In genomic region chr11:81026008-81026407, GRCh38 we compare ENCODE assay signal across 28 cellular contexts.
"Had no signal": no experiment of that assay in that cellular context is flagged by ENCODE, and none has a peak within 500 bp of the region (broad histone marks: within the 10 kb centered on the region; RNA-seq: fewer than 3 reads in every experiment).

No MANE protein-coding gene starts in this region.

- H3K4me1 ChIP-seq: neural progenitor cell, parathyroid adenoma, psoas muscle, right lobe of liver, sigmoid colon, stomach, thyroid gland, tibial nerve, upper lobe of left lung, vagina had no signal

- ATAC-seq: natural killer cell treated with Interleukin-12 subunit alpha and Interleukin-12 subunit beta and Interleukin-15 and Interleukin-18, amount 100 ng/mL, for 72 hours; psoas muscle; right cardiac atrium; right lobe of liver; stimulated activated effector memory CD8-positive, alpha-beta T cell treated with anti-CD3 and anti-CD28 coated beads, Interleukin-12 subunit alpha, Interleukin-12 subunit beta, amount 100 ng/mL, for 72 hours; stimulated activated naive B cell treated with anti-CD40 and anti-IgM and Interleukin-4, amounts not matched to agents 10 μg/mL and 1 μg/mL and 100 μg/mL, for 72 hours had no signal

- H3K9ac ChIP-seq: neural progenitor cell, parathyroid adenoma had no signal

- H2AFZ ChIP-seq: neural progenitor cell, parathyroid adenoma had no signal

- H3K27me3 Mint-ChIP-seq: natural killer cell treated with Interleukin-12 subunit alpha and Interleukin-12 subunit beta and Interleukin-15 and Interleukin-18, amount 100 ng/mL, for 72 hours; progenitor cell of endocrine pancreas; stimulated activated naive B cell treated with anti-CD40 and anti-IgM and Interleukin-4, amounts not matched to agents 10 μg/mL and 1 μg/mL and 100 μg/mL, for 72 hours; stimulated activated naive CD8-positive, alpha-beta T cell treated with anti-CD3 and anti-CD28 coated beads, Interleukin-15, Interleukin-2, amounts not matched to agents 100 ng/mL and 50 ng/mL, for 24 hours had no signal

- H3K4me2 ChIP-seq: neural progenitor cell had no signal

- H3K27ac ChIP-seq: neural progenitor cell, ovary, parathyroid adenoma, psoas muscle, right lobe of liver, sigmoid colon, stomach, thoracic aorta, thyroid gland, tibial nerve, upper lobe of left lung, vagina had no signal

- H3K4me3 Mint-ChIP-seq: natural killer cell treated with Interleukin-12 subunit alpha and Interleukin-12 subunit beta and Interleukin-15 and Interleukin-18, amount 100 ng/mL, for 72 hours; nephron progenitor cell; neural progenitor cell; stimulated activated effector memory CD8-positive, alpha-beta T cell treated with anti-CD3 and anti-CD28 coated beads, Interleukin-12 subunit alpha, Interleukin-12 subunit beta, amount 100 ng/mL, for 72 hours; stimulated activated naive B cell treated with anti-CD40 and anti-IgM and Interleukin-4, amounts not matched to agents 10 μg/mL and 1 μg/mL and 100 μg/mL, for 72 hours; stimulated activated naive CD8-positive, alpha-beta T cell treated with anti-CD3 and anti-CD28 coated beads, Interleukin-15, Interleukin-2, amounts not matched to agents 100 ng/mL and 50 ng/mL, for 24 hours had no signal

- H3K4me3 ChIP-seq: neural progenitor cell, ovary, psoas muscle, right lobe of liver, sigmoid colon, stomach, thoracic aorta, thyroid gland, tibial nerve, upper lobe of left lung, vagina had no signal

- H3K27ac Mint-ChIP-seq: natural killer cell treated with Interleukin-12 subunit alpha and Interleukin-12 subunit beta and Interleukin-15 and Interleukin-18, amount 100 ng/mL, for 72 hours; nephron progenitor cell; neural progenitor cell; progenitor cell of endocrine pancreas; stimulated activated effector memory CD8-positive, alpha-beta T cell treated with anti-CD3 and anti-CD28 coated beads, Interleukin-12 subunit alpha, Interleukin-12 subunit beta, amount 100 ng/mL, for 72 hours; stimulated activated naive B cell treated with anti-CD40 and anti-IgM and Interleukin-4, amounts not matched to agents 10 μg/mL and 1 μg/mL and 100 μg/mL, for 72 hours; stimulated activated naive CD8-positive, alpha-beta T cell treated with anti-CD3 and anti-CD28 coated beads, Interleukin-15, Interleukin-2, amounts not matched to agents 100 ng/mL and 50 ng/mL, for 24 hours had no signal

- H3K4me1 Mint-ChIP-seq: nephron progenitor cell; stimulated activated effector memory CD8-positive, alpha-beta T cell treated with anti-CD3 and anti-CD28 coated beads, Interleukin-12 subunit alpha, Interleukin-12 subunit beta, amount 100 ng/mL, for 72 hours; stimulated activated naive B cell treated with anti-CD40 and anti-IgM and Interleukin-4, amounts not matched to agents 10 μg/mL and 1 μg/mL and 100 μg/mL, for 72 hours had no signal

- H3K79me2 ChIP-seq: parathyroid adenoma had no signal

- H3K9me3 ChIP-seq: ovary, psoas muscle, right lobe of liver, sigmoid colon, stomach, thoracic aorta, thyroid gland, tibial nerve, upper lobe of left lung, vagina had no signal

- DNase-seq: nephron progenitor cell; occipital lobe; ovary; posterior cingulate gyrus; psoas muscle; right cardiac atrium; right lobe of liver; sigmoid colon; small intestine; stimulated activated CD4-positive, alpha-beta T cell treated with anti-CD3 and anti-CD28 coated beads, Interleukin-15, amount 100 ng/mL, for 24 hours; stimulated activated CD4-positive, alpha-beta T cell treated with anti-CD3 and anti-CD28 coated beads, Interleukin-2, amount 100 ng/mL, for 24 hours; stimulated activated CD4-positive, alpha-beta T cell treated with anti-CD3 and anti-CD28 coated beads, Interleukin-2, amount 100 ng/mL, for 48 hours; stimulated activated CD4-positive, alpha-beta T cell treated with anti-CD3 and anti-CD28 coated beads, Interleukin-4, amount 100 ng/mL, for 24 hours; stimulated activated naive B cell treated with anti-CD40 and anti-IgM and Interleukin-4, amounts not matched to agents 10 μg/mL and 1 μg/mL and 100 μg/mL, for 72 hours; stimulated activated naive CD4-positive, alpha-beta T cell treated with Interleukin-2 at 50 U/mL for 16 hours; stomach; thyroid gland; trophoblast cell; upper lobe of left lung had no signal

- H3K9me3 Mint-ChIP-seq: nephron progenitor cell; neural progenitor cell; stimulated activated naive CD8-positive, alpha-beta T cell treated with anti-CD3 and anti-CD28 coated beads, Interleukin-15, Interleukin-2, amounts not matched to agents 100 ng/mL and 50 ng/mL, for 24 hours had no signal

- H3K36me3 ChIP-seq: neural progenitor cell, ovary, right lobe of liver, sigmoid colon, stomach, thoracic aorta, thyroid gland, tibial nerve, upper lobe of left lung, vagina had no signal

- H3K36me3 Mint-ChIP-seq: natural killer cell treated with Interleukin-12 subunit alpha and Interleukin-12 subunit beta and Interleukin-15 and Interleukin-18, amount 100 ng/mL, for 72 hours; neural progenitor cell; stimulated activated effector memory CD8-positive, alpha-beta T cell treated with anti-CD3 and anti-CD28 coated beads, Interleukin-12 subunit alpha, Interleukin-12 subunit beta, amount 100 ng/mL, for 72 hours; stimulated activated naive B cell treated with anti-CD40 and anti-IgM and Interleukin-4, amounts not matched to agents 10 μg/mL and 1 μg/mL and 100 μg/mL, for 72 hours had no signal

- H3K27me3 ChIP-seq: neural progenitor cell, ovary, right lobe of liver, sigmoid colon, stomach, thyroid gland, tibial nerve, upper lobe of left lung, vagina had no signal
